In the genomic region with DNA sequence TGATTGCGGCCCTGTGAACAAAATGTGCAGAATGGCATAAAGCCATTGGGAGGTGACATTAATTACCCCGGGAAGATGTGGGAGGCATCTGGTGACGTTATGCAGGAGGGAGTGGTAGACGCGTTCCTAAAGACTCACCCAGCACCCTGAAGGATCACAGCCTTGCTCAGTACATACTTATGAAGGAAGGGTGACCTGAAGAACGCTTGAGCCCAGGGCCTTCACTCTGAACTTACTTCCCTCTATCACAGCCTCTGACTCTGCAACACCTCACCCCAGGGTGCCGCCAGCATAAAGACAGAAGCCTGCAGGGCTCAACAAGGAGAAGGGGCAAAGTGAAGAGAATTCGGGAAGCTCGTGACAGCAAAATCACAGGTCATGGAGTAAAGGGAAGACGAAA, we compare ENCODE assay signal across 18 cellular contexts. TPM values are rescaled to one million over a fixed set of nuclear protein-coding genes. Genes with fewer than 3 reads are reported as not detected.
A peak's percentile ranks its signal among the peaks of the same experiment; 100 is the strongest.
DNase-seq lines count a peak whose midpoint lies in the region; ATAC-seq and TF ChIP-seq lines count a peak whose summit lies in the region.
"Had no signal": no experiment of that assay in that cellular context is flagged by ENCODE, and none has a peak within 500 bp of the region (broad histone marks: within the 10 kb centered on the region; RNA-seq: fewer than 3 reads in every experiment).

No MANE protein-coding gene starts in this region.

- H2BK15ac ChIP-seq in IMR-90 (ENCODE audit: low read depth, low read length), result no peak overlapping the region

- H3K79me1 ChIP-seq in IMR-90 (ENCODE audit: low read depth in 1 of 2, low read length in 2 of 2), result no peaks in the 10 kb centered on the region

- no peak for TF ChIP-seq CTCF in CD14-positive monocyte (IDR thresholded peaks at IDR 0.05)
- TF ChIP-seq CTCF in IMR-90 (conservative IDR thresholded peaks at IDR 0.05; ENCODE audit: low read depth, low read length), result no peak
- TF ChIP-seq CTCF in hepatocyte (IDR thresholded peaks at IDR 0.05; ENCODE audit: poor library complexity), result no peak
- TF ChIP-seq CTCF in nephron progenitor cell (IDR thresholded peaks at IDR 0.05), result no peak

- H3K36me3 ChIP-seq in IMR-90 (ENCODE audit: control insufficient read depth, insufficient read depth, low read length) (no peaks in the 10 kb centered on the region), hepatocyte (replicated peaks; ENCODE audit: insufficient read depth, low read depth) (no peaks in the 10 kb centered on the region)
- H3K36me3 ChIP-seq: SJSA1 had no signal

- no peak overlapping the region for H3K27ac ChIP-seq in IMR-90 (ENCODE audit: insufficient read depth, low read length)
- no peak overlapping the region for H3K27ac ChIP-seq in hepatocyte
- H3K27ac ChIP-seq: PC-9, SJSA1 had no signal

- in situ Hi-C loops in IMR-90 (cut with MboI; ENCODE audit: low sequenced_read_pairs), result loop anchor here (10.0 to 25.0 kb wide), 2 partner anchors 375 to 748 kb away; no protein-coding TSS in a partner anchor

- BruUV-seq in IMR-90 (replicated peaks; lab: Mats Ljungman, UMichigan), result no TSS peak

- H2AFZ ChIP-seq in IMR-90 (replicated peaks; ENCODE audit: low read length, poor library complexity) (peak overlapping the region; percentile 26), hepatocyte (no peak overlapping the region)
- H2AFZ ChIP-seq: PC-9 had no signal

- no peak overlapping the region for H3K23ac ChIP-seq in IMR-90 (ENCODE audit: low read depth, low read length)

- no peak overlapping the region for H4K8ac ChIP-seq in IMR-90 (ENCODE audit: low read depth in 2 of 2, low read length in 2 of 2)

- H4K20me1 ChIP-seq in IMR-90 (ENCODE audit: insufficient read depth, low read length), result no peaks in the 10 kb centered on the region
- no peaks in the 10 kb centered on the region for H4K20me1 ChIP-seq in hepatocyte (ENCODE audit: insufficient read depth, poor library complexity, severe bottlenecking)

- no peaks in the 10 kb centered on the region for H3K9me1 ChIP-seq in IMR-90 (ENCODE audit: insufficient read depth, low read length)

- H3K27me3 Mint-ChIP-seq in CD14-positive monocyte (ENCODE audit: low read depth in 3 of 3), result peaks cover 0 to 4% (median 0%) of the 10 kb centered on the region in 3 donors
- H3K27me3 Mint-ChIP-seq in nephron progenitor cell (ENCODE audit: low read depth, poor library complexity), result peaks cover 7% of the 10 kb centered on the region

- H2AK9ac ChIP-seq in IMR-90 (replicated peaks; ENCODE audit: low read depth, low read length, poor library complexity), result no peak overlapping the region

- H3K36me3 Mint-ChIP-seq in CD14-positive monocyte (peaks cover 4 to 6% of the 10 kb centered on the region in 2 donors), nephron progenitor cell (ENCODE audit: low read depth) (no peaks in the 10 kb centered on the region)

- peaks cover 0 to 12% (median 7%) of the 10 kb centered on the region in 7 donors for H3K9me3 Mint-ChIP-seq in CD14-positive monocyte
- H3K9me3 Mint-ChIP-seq in nephron progenitor cell, result peaks cover 30% of the 10 kb centered on the region

- H3K4ac ChIP-seq in IMR-90 (ENCODE audit: low read depth, low read length), result no peak overlapping the region

- H3K14ac ChIP-seq in IMR-90 (replicated peaks; ENCODE audit: low read depth, low read length), result no peak overlapping the region

- H3K27ac Mint-ChIP-seq in CD14-positive monocyte (peak overlapping the region in 4 of 7 donors; percentile 4 to 65 (median 37)), nephron progenitor cell (peak overlapping the region; percentile 15)

- H3K9me2 ChIP-seq in hepatocyte (replicated peaks; ENCODE audit: insufficient read depth), result no peaks in the 10 kb centered on the region

- no peak overlapping the region for H4K5ac ChIP-seq in IMR-90 (ENCODE audit: low read depth, low read length)

- TF ChIP-seq RAD21 in IMR-90 (IDR thresholded peaks at IDR 0.05; ENCODE audit: low read length), result no peak

- CTCF ChIA-PET in IMR-90 (lab: Yijun Ruan, JAX), result no interaction called here

- dilution Hi-C loops in IMR-90 (cut with HindIII; ENCODE audit: low sequenced_read_pairs, unreplicated experiment), result no loop called here

- H3K18ac ChIP-seq in IMR-90 (ENCODE audit: low read depth, low read length), result no peak overlapping the region

- WGBS in IMR-90 (ENCODE audit: extremely low coverage in 2 of 2, insufficient read length in 1 of 2), 2 experiments, result 37% methylated on average over 4 of the region's 10 CpGs; no CpG with 5 or more reads in 1 of the 2 experiments
- WGBS in hepatocyte (ENCODE audit: low lambda C conversion rate, missing lambda C conversion rate), result 63% methylated on average over 10 of the region's 10 CpGs

- H2BK120ac ChIP-seq in IMR-90 (ENCODE audit: low read depth, low read length), result no peak overlapping the region

- H2AK5ac ChIP-seq in IMR-90 (ENCODE audit: low read depth, low read length), result no peak overlapping the region

- H3K4me3 Mint-ChIP-seq in CD14-positive monocyte (peak overlapping the region in 1 of 2 donors; percentile 38), nephron progenitor cell (no peak overlapping the region)

- POLR2A ChIA-PET in IMR-90 (lab: Charles Lee; ENCODE audit: unreplicated experiment), result no interaction called here

- ATAC-seq in IMR-90 (ENCODE audit: low read depth) (no peak), HG02610 (IDR thresholded peaks at IDR 0.05; ENCODE audit: unreplicated experiment) (no peak), GM21786 (IDR thresholded peaks at IDR 0.05; ENCODE audit: unreplicated experiment) (no peak)
- ATAC-seq in stimulated activated naive CD8-positive, alpha-beta T cell treated with anti-CD3 and anti-CD28 coated beads, Interleukin-15, Interleukin-2, amounts not matched to agents 100 U/mL and 50 U/mL, for 24 hours, result no peak
- ATAC-seq: HCT116 had no signal

- no peaks in the 10 kb centered on the region for H3K79me2 ChIP-seq in hepatocyte

- H3K4me1 ChIP-seq in IMR-90 (ENCODE audit: control insufficient read depth, insufficient read depth, low read length), result no peaks in the 10 kb centered on the region
- no peaks in the 10 kb centered on the region for H3K4me1 ChIP-seq in hepatocyte (ENCODE audit: insufficient read depth)
- H3K4me1 ChIP-seq: SJSA1 had no signal

- H3K56ac ChIP-seq in IMR-90 (ENCODE audit: extremely low read depth, insufficient read depth, low read length), result no peak overlapping the region

- H2BK20ac ChIP-seq in IMR-90 (ENCODE audit: low read depth, low read length), result no peak overlapping the region

- intact Hi-C loops in CD14-positive monocyte (cut with micrococcal nuclease), result loop anchor here in 1 of 2 donors (5.0 to 10.0 kb wide), 2 partner anchors 42 to 405 kb away; a partner anchor contains a TSS
- intact Hi-C loops in IMR-90 (cut with micrococcal nuclease), result loop anchor here (10.0 kb wide), 2 partner anchors 725 to 735 kb away; no protein-coding TSS in a partner anchor

- H3K9ac ChIP-seq in IMR-90 (ENCODE audit: low read depth, low read length), result no peak overlapping the region

- H2BK5ac ChIP-seq in IMR-90 (ENCODE audit: low read depth, low read length, poor library complexity, severe bottlenecking), result no peak overlapping the region

- H3K4me1 Mint-ChIP-seq in CD14-positive monocyte (peaks cover 44% of the 10 kb centered on the region), nephron progenitor cell (peaks cover 10% of the 10 kb centered on the region)

- H3K9me3 ChIP-seq in IMR-90 (ENCODE audit: control insufficient read depth, insufficient read depth, low read length) (peaks cover 5% of the 10 kb centered on the region; the same call in 1 of the 2 replicates), hepatocyte (ENCODE audit: low read depth) (no peaks in the 10 kb centered on the region)

- H3K4me3 ChIP-seq in IMR-90 (ENCODE audit: insufficient read depth, low read depth, low read length) (no peak overlapping the region), hepatocyte (no peak overlapping the region)
- H3K4me3 ChIP-seq: PC-9, SJSA1 had no signal

- H3K4me2 ChIP-seq in IMR-90 (ENCODE audit: low read depth, low read length) (no peak overlapping the region), hepatocyte (peak overlapping the region; percentile 45)
- H3K4me2 ChIP-seq: PC-9 had no signal

- DNase-seq in CD14-positive monocyte (ENCODE audit: low spot score), result no peak
- DNase-seq in IMR-90, result no peak
- DNase-seq in hepatocyte (ENCODE audit: low spot score), result no peak
- no peak for DNase-seq in nephron progenitor cell
- no peak for DNase-seq in stimulated activated naive CD8-positive, alpha-beta T cell treated with anti-CD3 and anti-CD28 coated beads, Interleukin-15, Interleukin-2, amounts not matched to agents 100 U/mL and 50 U/mL, for 24 hours
- DNase-seq in nucleus accumbens (lab: John Stamatoyannopoulos, UW), result no peak
- DNase-seq: COR-L47, KG1, NCI-H1417 treated with DMSO at 0.1 percent for 48 hours, NCI-H2081 treated with DMSO at 0.1 percent for 48 hours, NCI-H510A treated with DMSO at 0.1 percent for 48 hours, PC-9 had no signal

- TF ChIP-seq POLR2A in IMR-90 (IDR thresholded peaks at IDR 0.05; ENCODE audit: low read depth, low read length), result no peak

- no peak overlapping the region for H4K91ac ChIP-seq in IMR-90 (ENCODE audit: insufficient read depth, low read depth, low read length)

- H3K27me3 ChIP-seq in IMR-90 (ENCODE audit: control insufficient read depth, insufficient read depth, low read length) (no peaks in the 10 kb centered on the region; the same call in 1 of the 2 replicates), hepatocyte (peaks cover 18% of the 10 kb centered on the region)
- H3K27me3 ChIP-seq: SJSA1 had no signal

TF ChIP-seq in IMR-90, 13 proteins besides CTCF, POLR2A, EP300 and RAD21 (continues in another document):
- TF ChIP-seq RFX5 (IDR thresholded peaks at IDR 0.05; ENCODE audit: low read depth, low read length) (no peak), FOS (IDR thresholded peaks at IDR 0.05; ENCODE audit: low read depth, low read length) (no peak), MAFK (IDR thresholded peaks at IDR 0.05; ENCODE audit: low read depth, low read length) (no peak)

RNA-seq across cellular contexts. Expression of a gene that starts 9.4 kb away (rescaled TPM):
- polyA plus RNA-seq in CD14-positive monocyte, result under 1 TPM in 1 of 2 donors, not detected in 1; 0.08 TPM
- total RNA-seq in IMR-90 (2012; rRNA removed), result not detected in 2 replicates
- polyA plus RNA-seq in IMR-90 (2012; rRNA removed), result not detected in 2 replicates
- not detected in 2 replicates for polyA plus RNA-seq in IMR-90 (2012; cell fraction: cytosol; rRNA removed)
- not detected in 2 replicates for polyA plus RNA-seq in IMR-90 (2012; cell fraction: nucleus; rRNA removed; ENCODE audit: low replicate concordance)
- 1.8 and 2.2 TPM in 2 replicates for total RNA-seq in hepatocyte
- 0.34 and 0.45 TPM in 2 replicates for polyA plus RNA-seq in hepatocyte
- total RNA-seq: A673, Daoy, PC-9, SJSA1 had no signal

RNA-seq across cellular contexts. Expression of a gene that starts 31.4 kb away (rescaled TPM):
- polyA plus RNA-seq in CD14-positive monocyte (not detected), IMR-90 (2012; rRNA removed) (not detected in 2 replicates), hepatocyte (not detected in 2 replicates)
- total RNA-seq in IMR-90 (2012; rRNA removed) (not detected in 2 replicates), hepatocyte (not detected in 2 replicates)
- not detected in 2 replicates for polyA plus RNA-seq in IMR-90 (2012; cell fraction: cytosol; rRNA removed)
- polyA plus RNA-seq in IMR-90 (2012; cell fraction: nucleus; rRNA removed; ENCODE audit: low replicate concordance), result not detected in 2 replicates
- total RNA-seq: A673, Daoy, PC-9, SJSA1 had no signal

RNA-seq across cellular contexts. Expression of a gene that starts 45.1 kb away (rescaled TPM):
- not detected for polyA plus RNA-seq in CD14-positive monocyte
- not detected in 2 replicates for total RNA-seq in IMR-90 (2012; rRNA removed)
- not detected in 2 replicates for polyA plus RNA-seq in IMR-90 (2012; rRNA removed)
- not detected in 2 replicates for polyA plus RNA-seq in IMR-90 (2012; cell fraction: cytosol; rRNA removed)
- polyA plus RNA-seq in IMR-90 (2012; cell fraction: nucleus; rRNA removed; ENCODE audit: low replicate concordance), result not detected in 2 replicates
- 0.53 TPM in 1 of 2 replicates, not detected in the other for total RNA-seq in hepatocyte
- 1.7 and 3.2 TPM in 2 replicates for polyA plus RNA-seq in hepatocyte
- total RNA-seq: A673, Daoy, PC-9, SJSA1 had no signal
